In the genomic region with DNA sequence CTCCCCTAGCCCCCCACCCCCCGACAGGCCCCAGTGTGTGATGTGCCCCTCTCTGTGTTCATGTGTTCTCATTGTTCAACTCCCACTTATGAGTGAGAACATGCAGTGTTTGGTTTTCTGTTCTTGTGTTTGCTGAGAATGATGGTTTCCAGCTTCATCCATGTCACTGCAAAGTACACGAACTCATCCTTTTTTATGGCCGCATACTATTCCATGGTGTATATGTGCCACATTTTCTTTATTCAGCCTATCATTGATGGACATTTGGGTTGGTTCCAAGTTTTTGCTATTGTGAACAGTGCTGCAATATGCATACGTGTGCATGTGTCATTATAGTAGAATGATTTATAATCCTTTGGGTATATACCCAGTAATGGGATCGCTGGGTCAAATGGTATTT, we compare ENCODE assay signal across 1 cellular context. TPM values are rescaled to one million over a fixed set of nuclear protein-coding genes. Genes with fewer than 3 reads are reported as not detected.
"Had no signal": no experiment of that assay in that cellular context is flagged by ENCODE, and none has a peak within 500 bp of the region (broad histone marks: within the 10 kb centered on the region; RNA-seq: fewer than 3 reads in every experiment).

No MANE protein-coding gene starts in this region.

RNA-seq across cellular contexts. Expression of gene ARMC2, which starts 42.7 kb away (rescaled TPM):
- total RNA-seq: GM12878 had no signal
